In the genomic region with DNA sequence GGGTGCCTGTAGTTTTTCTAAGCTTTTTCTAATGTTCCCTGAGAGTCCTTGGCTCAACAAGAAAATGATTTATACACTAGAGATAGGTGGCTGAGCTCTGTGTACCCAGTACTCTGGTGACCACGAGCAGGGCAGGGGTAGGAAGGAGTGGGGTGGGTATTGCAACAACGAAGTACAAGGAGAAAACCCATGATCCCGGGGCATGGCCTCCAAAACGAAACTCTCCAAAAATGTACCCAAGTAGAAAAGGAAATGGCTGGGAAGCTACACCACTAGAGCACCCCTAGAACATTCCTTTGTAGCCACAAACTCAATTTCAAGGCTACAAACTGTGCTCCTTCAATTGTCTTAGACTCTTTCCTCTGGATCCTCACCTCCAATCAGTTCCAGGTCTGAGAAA, we compare ENCODE assay signal across 1 cellular context.
TF ChIP-seq lines count a peak whose summit lies in the region.

No MANE protein-coding gene starts in this region.

TF ChIP-seq in IMR-90, 13 proteins besides CTCF, POLR2A, EP300 and RAD21 (continued from another document):
- TF ChIP-seq, protein P1, sequence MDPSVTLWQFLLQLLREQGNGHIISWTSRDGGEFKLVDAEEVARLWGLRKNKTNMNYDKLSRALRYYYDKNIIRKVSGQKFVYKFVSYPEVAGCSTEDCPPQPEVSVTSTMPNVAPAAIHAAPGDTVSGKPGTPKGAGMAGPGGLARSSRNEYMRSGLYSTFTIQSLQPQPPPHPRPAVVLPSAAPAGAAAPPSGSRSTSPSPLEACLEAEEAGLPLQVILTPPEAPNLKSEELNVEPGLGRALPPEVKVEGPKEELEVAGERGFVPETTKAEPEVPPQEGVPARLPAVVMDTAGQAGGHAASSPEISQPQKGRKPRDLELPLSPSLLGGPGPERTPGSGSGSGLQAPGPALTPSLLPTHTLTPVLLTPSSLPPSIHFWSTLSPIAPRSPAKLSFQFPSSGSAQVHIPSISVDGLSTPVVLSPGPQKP (IDR thresholded peaks at IDR 0.05; ENCODE audit: borderline replicate concordance, low read depth, low read length) = no peak
- TF ChIP-seq FOS (IDR thresholded peaks at IDR 0.05; ENCODE audit: low read depth, low read length) (no peak), CEBPB (IDR thresholded peaks at IDR 0.05; ENCODE audit: low read depth, low read length) (no peak), RFX5 (IDR thresholded peaks at IDR 0.05; ENCODE audit: low read depth, low read length) (no peak), MXI1 (IDR thresholded peaks at IDR 0.05; ENCODE audit: borderline replicate concordance, low read depth, low read length) (no peak), MAFK (IDR thresholded peaks at IDR 0.05; ENCODE audit: low read depth, low read length) (no peak)
